In the genomic region with DNA sequence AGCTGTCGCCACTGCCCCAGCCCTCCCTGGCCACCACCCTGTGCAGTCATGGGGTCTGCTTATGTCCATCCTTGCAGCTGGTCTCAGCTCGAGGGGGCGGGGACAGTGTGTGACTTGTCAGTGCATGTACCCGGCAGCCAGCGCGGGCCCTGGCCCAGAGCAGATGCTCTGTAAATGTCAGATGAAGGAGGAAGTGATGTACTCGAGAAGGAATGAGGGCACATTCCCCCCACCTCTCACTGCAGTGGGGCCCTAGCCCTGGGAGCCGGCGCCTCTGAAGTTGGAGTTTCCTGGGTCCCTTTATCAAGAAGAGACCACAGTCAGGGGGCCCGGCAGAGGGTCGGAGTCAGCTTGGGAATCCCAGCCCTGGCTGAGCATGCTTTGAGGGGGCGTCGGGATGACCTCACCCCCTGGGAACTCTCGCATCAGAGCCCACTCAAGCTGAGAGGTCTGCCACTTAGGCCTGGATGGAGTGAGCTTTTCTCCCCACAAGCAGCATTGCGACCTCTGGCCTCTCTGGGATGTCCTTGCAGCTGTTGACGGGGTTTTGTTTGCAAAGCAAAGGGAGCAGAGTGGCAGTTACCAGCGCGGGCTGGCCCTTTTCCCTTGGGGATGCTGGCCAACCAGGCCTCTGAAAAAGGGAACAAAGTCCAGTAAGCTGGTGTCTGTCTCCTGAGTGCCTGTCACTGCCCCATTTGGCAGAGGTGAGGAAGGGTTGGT, we compare ENCODE assay signal across 1 cellular context.
TF ChIP-seq lines count a peak whose summit lies in the region.

No MANE protein-coding gene starts in this region.

TF ChIP-seq in HEK293, 187 proteins besides CTCF, POLR2A, EP300 and RAD21 (continued from another document):
- TF ChIP-seq ZNF449 (tag by site-specific recombination; IDR thresholded peaks at IDR 0.05) (peak; percentile 38; the same call in 1 of the 2 replicates), EGR2 (tag by site-specific recombination; IDR thresholded peaks at IDR 0.05; ENCODE audit: low read depth) (peak; percentile 51), ZBTB20 (tag by site-specific recombination; IDR thresholded peaks at IDR 0.05) (peak; percentile 23; the same call in 1 of the 2 replicates), GLIS1 (tag by site-specific recombination; IDR thresholded peaks at IDR 0.05) (0 out of 2 replicates have a peak, but pooled peaks have one; percentile 15), ZNF157 (tag by site-specific recombination; IDR thresholded peaks at IDR 0.05) (no peak), ZIC2 (tag by site-specific recombination; IDR thresholded peaks at IDR 0.05) (0 out of 2 replicates have a peak, but pooled peaks have one; percentile 22), ZEB2 (tag by site-specific recombination; IDR thresholded peaks at IDR 0.05) (no peak), ZBTB6 (tag by site-specific recombination; IDR thresholded peaks at IDR 0.05) (no peak), ZNF548 (tag by site-specific recombination; IDR thresholded peaks at IDR 0.05) (no peak)
- TF ChIP-seq, protein P1, sequence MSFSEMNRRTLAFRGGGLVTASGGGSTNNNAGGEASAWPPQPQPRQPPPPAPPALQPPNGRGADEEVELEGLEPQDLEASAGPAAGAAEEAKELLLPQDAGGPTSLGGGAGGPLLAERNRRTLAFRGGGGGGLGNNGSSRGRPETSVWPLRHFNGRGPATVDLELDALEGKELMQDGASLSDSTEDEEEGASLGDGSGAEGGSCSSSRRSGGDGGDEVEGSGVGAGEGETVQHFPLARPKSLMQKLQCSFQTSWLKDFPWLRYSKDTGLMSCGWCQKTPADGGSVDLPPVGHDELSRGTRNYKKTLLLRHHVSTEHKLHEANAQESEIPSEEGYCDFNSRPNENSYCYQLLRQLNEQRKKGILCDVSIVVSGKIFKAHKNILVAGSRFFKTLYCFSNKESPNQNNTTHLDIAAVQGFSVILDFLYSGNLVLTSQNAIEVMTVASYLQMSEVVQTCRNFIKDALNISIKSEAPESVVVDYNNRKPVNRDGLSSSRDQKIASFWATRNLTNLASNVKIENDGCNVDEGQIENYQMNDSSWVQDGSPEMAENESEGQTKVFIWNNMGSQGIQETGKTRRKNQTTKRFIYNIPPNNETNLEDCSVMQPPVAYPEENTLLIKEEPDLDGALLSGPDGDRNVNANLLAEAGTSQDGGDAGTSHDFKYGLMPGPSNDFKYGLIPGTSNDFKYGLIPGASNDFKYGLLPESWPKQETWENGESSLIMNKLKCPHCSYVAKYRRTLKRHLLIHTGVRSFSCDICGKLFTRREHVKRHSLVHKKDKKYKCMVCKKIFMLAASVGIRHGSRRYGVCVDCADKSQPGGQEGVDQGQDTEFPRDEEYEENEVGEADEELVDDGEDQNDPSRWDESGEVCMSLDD (tag by site-specific recombination; IDR thresholded peaks at IDR 0.05) = no peak
